Comparison of ENCODE assay signal across 8 cellular contexts in the genomic region with DNA sequence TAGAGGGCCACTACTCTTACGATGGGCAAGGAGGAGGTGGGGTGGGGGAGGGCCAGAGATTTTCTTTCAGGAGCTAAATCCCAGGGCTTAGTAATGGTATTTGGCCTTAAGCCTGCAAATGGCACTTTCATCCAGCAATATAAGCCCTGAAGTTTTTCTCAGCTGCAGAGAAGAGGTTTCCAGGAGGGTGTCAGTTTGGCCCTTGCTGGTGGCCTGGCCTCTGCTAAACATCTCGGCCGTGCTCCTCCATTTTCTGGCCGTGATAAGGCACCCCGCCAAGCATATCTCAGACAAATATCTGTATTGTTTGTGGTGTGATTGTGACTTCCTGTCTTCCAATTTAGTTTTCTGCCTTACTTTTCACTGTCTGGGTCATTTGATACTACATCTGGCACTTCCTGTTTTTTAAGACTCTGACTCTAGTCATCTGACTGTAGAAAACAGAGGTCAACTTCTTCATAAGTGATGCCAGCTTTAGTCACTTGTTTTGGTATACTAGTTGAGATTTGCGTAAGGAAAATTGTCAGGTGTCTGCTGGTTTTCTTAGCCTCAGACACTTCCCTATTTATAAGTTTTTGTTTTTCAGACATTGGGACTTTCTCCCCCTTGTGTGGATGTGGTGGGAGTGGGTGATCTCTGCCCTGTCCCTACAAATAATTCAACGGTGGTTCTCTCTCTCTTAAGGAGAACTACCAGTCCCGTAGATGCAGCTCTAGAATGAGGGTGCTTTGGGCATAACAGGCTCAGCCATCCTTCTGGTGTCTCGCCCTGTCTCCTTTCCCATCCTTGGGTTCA.
DNase-seq lines count a peak whose midpoint lies in the region; ATAC-seq, FAIRE-seq and TF ChIP-seq lines count a peak whose summit lies in the region.

No MANE protein-coding gene starts in this region.

- H3K56ac ChIP-seq in mesendoderm (ENCODE audit: low read length) = peak overlapping the region; percentile 74

- H4K20me1 ChIP-seq in GM12878 (ENCODE audit: control insufficient read depth, insufficient read depth) = no peaks in the 10 kb centered on the region

- peak; percentile 47 for FAIRE-seq in GM12878 (lab: Jason Lieb, UNC)

- H2BK15ac ChIP-seq in mesendoderm (replicated peaks; ENCODE audit: low read depth) = no peak overlapping the region

- H3K79me1 ChIP-seq in mesendoderm (ENCODE audit: low read length) = no peaks in the 10 kb centered on the region

- H3K4me2 ChIP-seq in GM12878 (ENCODE audit: control insufficient read depth, insufficient read depth) = peak overlapping the region; percentile 77
- H3K4me2 ChIP-seq in mesendoderm (ENCODE audit: low read length) = no peak overlapping the region

- H2AFZ ChIP-seq in GM12878 (ENCODE audit: control insufficient read depth, low read depth, low read length) = peak overlapping the region; percentile 71

- peak overlapping the region; percentile 93 for H2BK5ac ChIP-seq in mesendoderm (ENCODE audit: low read length)

- H3K4me3 ChIP-seq in GM12878 (no peak overlapping the region), mesendoderm (ENCODE audit: low read length) (no peak overlapping the region)

- H3K4me1 ChIP-seq in GM12878 (ENCODE audit: control insufficient read depth, insufficient read depth, low read length) (peaks cover 18% of the 10 kb centered on the region), mesendoderm (ENCODE audit: control insufficient read depth, low read depth, low read length) (peaks cover 9% of the 10 kb centered on the region)

- peak overlapping the region; percentile 67 for H3K23ac ChIP-seq in mesendoderm (ENCODE audit: low read length)

- peak overlapping the region; percentile 72 for H3K18ac ChIP-seq in mesendoderm (ENCODE audit: low read length)

- H3K27ac ChIP-seq in GM12878 (ENCODE audit: control insufficient read depth, insufficient read depth) (0 out of 2 replicates have a peak overlapping the region, but pooled peaks have one; percentile 4), mesendoderm (ENCODE audit: low read depth, low read length) (peak overlapping the region; percentile 39)

- DNase-seq in stimulated activated naive CD4-positive, alpha-beta T cell (lab: John Stamatoyannopoulos, UW) = peak in 4 of 6 experiments; percentile 16 to 67 (median 54)
- DNase-seq in stimulated activated naive CD4-positive, alpha-beta T cell treated with Interleukin-2 at 50 U/mL for 16 hours (lab: John Stamatoyannopoulos, UW) = no peak
- peak; percentile 78 for DNase-seq in GM12878 (ENCODE audit: low read depth, low spot score)
- DNase-seq in mesendoderm = peak; percentile 66
- DNase-seq in NCI-H1092 treated with DMSO at 0.1 percent for 48 hours (lab: John Stamatoyannopoulos, UW) = no peak
- DNase-seq in DMS153 treated with DMSO at 0.1 percent for 48 hours (lab: John Stamatoyannopoulos, UW; ENCODE audit: unreplicated experiment) = no peak

- peak overlapping the region; percentile 64 for H3K4ac ChIP-seq in mesendoderm (ENCODE audit: low read depth, low read length)

- no peak for TF ChIP-seq CTCF in GM12878 (IDR thresholded peaks at IDR 0.05 in 2 of 3, conservative IDR thresholded peaks at IDR 0.05 in 1 of 3; ENCODE audit: control insufficient read depth in 2 of 3, extremely low read depth in 1 of 3, insufficient read depth in 1 of 3, low read depth in 3 of 3, low read length in 3 of 3)

- no peaks in the 10 kb centered on the region for H3K27me3 ChIP-seq in GM12878 (replicated peaks in 1 of 2; ENCODE audit: control insufficient read depth in 2 of 2, insufficient read depth in 2 of 2, low read length in 1 of 2)
- no peaks in the 10 kb centered on the region for H3K27me3 ChIP-seq in mesendoderm (ENCODE audit: insufficient read depth, low read length, poor library complexity)

- H2AK5ac ChIP-seq in mesendoderm (ENCODE audit: low read length) = no peak overlapping the region

- H4K5ac ChIP-seq in mesendoderm (ENCODE audit: low read length) = no peak overlapping the region

- SMC1A ChIA-PET in GM12878 (lab: Charles Lee; ENCODE audit: uncharacterized antibody, unreplicated experiment) = interaction anchor here (0.7 to 8.9 kb wide), 37 partner anchors 9 to 324 kb away, joined by 3 to 105 read pairs (median 8); no protein-coding TSS in a partner anchor

- peak overlapping the region; percentile 23 for H2BK120ac ChIP-seq in mesendoderm (ENCODE audit: low read depth, low read length)

- no peaks in the 10 kb centered on the region for H3K9me3 ChIP-seq in GM12878 (replicated peaks; ENCODE audit: control insufficient read depth, insufficient read depth, low read length)

- BruUV-seq in GM12878 (replicated peaks; lab: Mats Ljungman, UMichigan) = no TSS peak

- intact Hi-C loops in GM12878 (cut with micrococcal nuclease; ENCODE audit: unreplicated experiment) = loop anchor here (5.0 kb wide), 2 partner anchors 89 to 106 kb away; no protein-coding TSS in a partner anchor

- TF ChIP-seq POLR2A in Raji (IDR thresholded peaks at IDR 0.05; ENCODE audit: insufficient read depth, low read depth, low read length) (peak; percentile 44), GM12878 (IDR thresholded peaks at IDR 0.05; ENCODE audit: low read depth, low read length) (no peak)

- peak; percentile 97 to 99 for TF ChIP-seq EP300 in GM12878 (IDR thresholded peaks at IDR 0.05; ENCODE audit: borderline replicate concordance in 1 of 2, control insufficient read depth in 1 of 2, low read depth in 2 of 2, low read length in 2 of 2)

- no peak for TF ChIP-seq RAD21 in GM12878 (IDR thresholded peaks at IDR 0.05; ENCODE audit: insufficient read depth, low read depth, low read length)

- H4K8ac ChIP-seq in mesendoderm (ENCODE audit: low read depth, low read length) = no peak overlapping the region

- no peaks in the 10 kb centered on the region for H3K36me3 ChIP-seq in GM12878 (ENCODE audit: control insufficient read depth in 2 of 2, insufficient read depth in 2 of 2, low read length in 1 of 2)
- H3K36me3 ChIP-seq in mesendoderm (ENCODE audit: control insufficient read depth, insufficient read depth, low read length) = no peaks in the 10 kb centered on the region

- RAD21 ChIA-PET in GM12878 (lab: Charles Lee; ENCODE audit: unreplicated experiment) = interaction anchor here (1.0 to 4.9 kb wide), 30 partner anchors 10 to 325 kb away, joined by 3 to 58 read pairs (median 8); a partner anchor contains a TSS

- in situ Hi-C loops in GM12878 (cut with MboI) = no loop called here

- ATAC-seq in HG03108 (IDR thresholded peaks at IDR 0.05; ENCODE audit: unreplicated experiment) (peak; percentile 91), GM12878 (peak; percentile 89)

- WGBS in GM12878 (ENCODE audit: insufficient coverage, insufficient replicate concordance, low lambda C conversion rate, missing lambda C conversion rate) = 13% methylated on average over 9 of the region's 9 CpGs
- no CpG with 5 or more reads among the region's 9 CpGs for WGBS in mesendoderm (ENCODE audit: extremely low coverage, insufficient coverage, low lambda C conversion rate)

- H3K79me2 ChIP-seq in GM12878 (ENCODE audit: control insufficient read depth, insufficient read depth, low read length) (no peaks in the 10 kb centered on the region), mesendoderm (ENCODE audit: control insufficient read depth, insufficient read depth, low read length) (no peaks in the 10 kb centered on the region)

- POLR2A ChIA-PET in GM12878 (lab: Charles Lee) = interaction anchor here (0.6 to 4.9 kb wide), 20 partner anchors 8 to 324 kb away, joined by 3 to 56 read pairs (median 4); no protein-coding TSS in a partner anchor

- H3K9ac ChIP-seq in GM12878 (ENCODE audit: control insufficient read depth, insufficient read depth, low read length) = no peak overlapping the region
- no peak overlapping the region for H3K9ac ChIP-seq in mesendoderm (ENCODE audit: low read length)

- CTCF ChIA-PET in GM12878 (lab: Yijun Ruan, JAX) = interaction anchor here (0.5 to 4.2 kb wide), 20 partner anchors 9 to 325 kb away, joined by 3 to 42 read pairs (median 5); no protein-coding TSS in a partner anchor

TF ChIP-seq in GM12878, 131 proteins besides CTCF, POLR2A, EP300 and RAD21 (continues in another document):
- TF ChIP-seq JUNB (IDR thresholded peaks at IDR 0.05) (0 out of 2 replicates have a peak, but pooled peaks have one; percentile 22), CREB1 (IDR thresholded peaks at IDR 0.05; ENCODE audit: low read depth) (0 out of 2 replicates have a peak, but pooled peaks have one; percentile 34), TBL1XR1 (IDR thresholded peaks at IDR 0.05; ENCODE audit: low read depth, low read length) (peak; percentile 82; the same call in 1 of the 2 replicates), ASH2L (IDR thresholded peaks at IDR 0.05; ENCODE audit: borderline replicate concordance, low read depth) (no peak), ZNF384 (IDR thresholded peaks at IDR 0.05; ENCODE audit: borderline replicate concordance, low read depth, low read length) (no peak), CEBPB (IDR thresholded peaks at IDR 0.05; ENCODE audit: borderline replicate concordance in 1 of 2, low read depth in 2 of 2, low read length in 2 of 2) (no peak)
- TF ChIP-seq, protein P1, sequence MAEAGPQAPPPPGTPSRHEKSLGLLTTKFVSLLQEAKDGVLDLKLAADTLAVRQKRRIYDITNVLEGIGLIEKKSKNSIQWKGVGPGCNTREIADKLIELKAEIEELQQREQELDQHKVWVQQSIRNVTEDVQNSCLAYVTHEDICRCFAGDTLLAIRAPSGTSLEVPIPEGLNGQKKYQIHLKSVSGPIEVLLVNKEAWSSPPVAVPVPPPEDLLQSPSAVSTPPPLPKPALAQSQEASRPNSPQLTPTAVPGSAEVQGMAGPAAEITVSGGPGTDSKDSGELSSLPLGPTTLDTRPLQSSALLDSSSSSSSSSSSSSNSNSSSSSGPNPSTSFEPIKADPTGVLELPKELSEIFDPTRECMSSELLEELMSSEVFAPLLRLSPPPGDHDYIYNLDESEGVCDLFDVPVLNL (IDR thresholded peaks at IDR 0.05; ENCODE audit: low read depth, low read length) = no peak
- TF ChIP-seq, protein P2, sequence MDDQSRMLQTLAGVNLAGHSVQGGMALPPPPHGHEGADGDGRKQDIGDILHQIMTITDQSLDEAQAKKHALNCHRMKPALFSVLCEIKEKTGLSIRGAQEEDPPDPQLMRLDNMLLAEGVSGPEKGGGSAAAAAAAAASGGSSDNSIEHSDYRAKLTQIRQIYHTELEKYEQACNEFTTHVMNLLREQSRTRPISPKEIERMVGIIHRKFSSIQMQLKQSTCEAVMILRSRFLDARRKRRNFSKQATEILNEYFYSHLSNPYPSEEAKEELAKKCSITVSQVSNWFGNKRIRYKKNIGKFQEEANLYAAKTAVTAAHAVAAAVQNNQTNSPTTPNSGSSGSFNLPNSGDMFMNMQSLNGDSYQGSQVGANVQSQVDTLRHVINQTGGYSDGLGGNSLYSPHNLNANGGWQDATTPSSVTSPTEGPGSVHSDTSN (IDR thresholded peaks at IDR 0.05; ENCODE audit: insufficient replicate concordance, low read depth, low read length) = no peak

Comparison
In these comparisons a context has a peak if more than half of its experiments do, and no peak if none do; other contexts are left out.
1. DNase-seq: peak in stimulated activated naive CD4-positive, alpha-beta T cell (4 of 6), GM12878 (single experiment) and mesendoderm (single experiment); none in stimulated activated naive CD4-positive, alpha-beta T cell treated with Interleukin-2 at 50 U/mL for 16 hours (single experiment), NCI-H1092 treated with DMSO at 0.1 percent for 48 hours (single experiment) and DMS153 treated with DMSO at 0.1 percent for 48 hours (single experiment).